In the genomic region with DNA sequence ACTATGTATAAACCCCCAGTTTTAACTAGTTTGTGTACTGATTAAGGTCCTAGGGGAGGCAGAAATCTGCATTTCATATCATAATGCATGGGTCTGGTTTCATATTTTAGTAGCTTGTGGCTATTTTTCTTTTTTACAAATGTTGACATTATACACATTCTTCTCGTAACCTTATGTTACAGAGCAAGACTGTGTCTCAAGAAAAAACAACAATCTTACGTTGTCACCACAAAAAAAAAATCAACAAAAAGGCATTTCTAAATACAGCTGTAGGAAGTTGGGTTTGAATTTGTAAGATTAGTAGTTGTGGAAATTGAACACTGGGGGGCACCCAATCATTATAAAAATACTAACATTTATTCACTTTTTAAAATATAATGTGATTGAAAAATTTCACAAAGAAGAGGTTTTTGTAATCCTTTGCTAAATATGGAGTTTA, we compare ENCODE assay signal across 10 cellular contexts. TPM values are rescaled to one million over a fixed set of nuclear protein-coding genes. Genes with fewer than 3 reads are reported as not detected.
DNase-seq lines count a peak whose midpoint lies in the region; ATAC-seq and TF ChIP-seq lines count a peak whose summit lies in the region.
"Had no signal": no experiment of that assay in that cellular context is flagged by ENCODE, and none has a peak within 500 bp of the region (broad histone marks: within the 10 kb centered on the region; RNA-seq: fewer than 3 reads in every experiment).

No MANE protein-coding gene starts in this region.

- no peak for DNase-seq in CD8-positive, alpha-beta T cell
- DNase-seq in astrocyte of the hippocampus (ENCODE audit: low read depth, low spot score) (peak; percentile 21), lower lobe of right lung (no peak), neuronal stem cell (ENCODE audit: low spot score) (no peak), NCI-H128 (lab: John Stamatoyannopoulos, UW; ENCODE audit: unreplicated experiment) (no peak), ureter (ENCODE audit: low spot score) (no peak)
- DNase-seq: SHP77 treated with DMSO at 0.1 percent for 48 hours had no signal

- peak; percentile 54 for ATAC-seq in CD8-positive, alpha-beta T cell
- ATAC-seq in lower lobe of right lung, result no peak
- no peak for ATAC-seq in GM21360 (IDR thresholded peaks at IDR 0.05; ENCODE audit: unreplicated experiment)

- no peak overlapping the region for H2BK12ac ChIP-seq in neuronal stem cell (ENCODE audit: low read length)

- no peak overlapping the region for H3K9ac ChIP-seq in neuronal stem cell (ENCODE audit: low read depth, low read length, poor library complexity)

- POLR2A ChIA-PET in CD8-positive, alpha-beta T cell (lab: Charles Lee), result no interaction called here

- CTCF ChIA-PET in CD8-positive, alpha-beta T cell (lab: Charles Lee), result interaction anchor here (0.6 to 1.6 kb wide), 7 partner anchors 9 to 347 kb away, joined by 3 to 4 read pairs (median 3); no protein-coding TSS in a partner anchor

- no peak overlapping the region for H3K23ac ChIP-seq in neuronal stem cell (ENCODE audit: low read depth, low read length, poor library complexity)

- H3K79me1 ChIP-seq in neuronal stem cell (ENCODE audit: low read depth, low read length), result no peaks in the 10 kb centered on the region

- H3K9me3 Mint-ChIP-seq in CD8-positive, alpha-beta T cell, result no peaks in the 10 kb centered on the region

- H2AFZ ChIP-seq in neuronal stem cell (ENCODE audit: low read length), result no peak overlapping the region

- no peak overlapping the region for H2BK15ac ChIP-seq in neuronal stem cell (ENCODE audit: low read length)

- no peak overlapping the region for H3K4me3 ChIP-seq in CD8-positive, alpha-beta T cell (ENCODE audit: low read depth, low read length)
- no peak overlapping the region for H3K4me3 ChIP-seq in lower lobe of right lung
- H3K4me3 ChIP-seq in neuronal stem cell (ENCODE audit: low read length in 2 of 2), result no peak overlapping the region
- H3K4me3 ChIP-seq: coronary artery had no signal

- no peaks in the 10 kb centered on the region for H3K36me3 Mint-ChIP-seq in CD8-positive, alpha-beta T cell

- no peaks in the 10 kb centered on the region for H3K27me3 ChIP-seq in CD8-positive, alpha-beta T cell (ENCODE audit: insufficient read depth, low read length)
- H3K27me3 ChIP-seq in lower lobe of right lung (ENCODE audit: low read depth), result no peaks in the 10 kb centered on the region
- no peaks in the 10 kb centered on the region for H3K27me3 ChIP-seq in neuronal stem cell (ENCODE audit: control insufficient read depth in 3 of 3, insufficient read depth in 3 of 3, low read depth in 1 of 3, low read length in 3 of 3)

- no peak overlapping the region for H3K27ac Mint-ChIP-seq in CD8-positive, alpha-beta T cell

- H3K27ac ChIP-seq in CD8-positive, alpha-beta T cell (ENCODE audit: low read depth, low read length), result no peak overlapping the region
- H3K27ac ChIP-seq in lower lobe of right lung, result no peak overlapping the region
- H3K27ac ChIP-seq in neuronal stem cell (replicated peaks; ENCODE audit: low read length), result no peak overlapping the region
- H3K27ac ChIP-seq: coronary artery had no signal

- no peaks in the 10 kb centered on the region for H3K36me3 ChIP-seq in CD8-positive, alpha-beta T cell (ENCODE audit: insufficient read depth, low read length)
- no peaks in the 10 kb centered on the region for H3K36me3 ChIP-seq in lower lobe of right lung
- H3K36me3 ChIP-seq in neuronal stem cell (replicated peaks in 1 of 2; ENCODE audit: control insufficient read depth in 2 of 2, insufficient read depth in 2 of 2, low read length in 2 of 2), result no peaks in the 10 kb centered on the region

- H3K4me2 ChIP-seq in neuronal stem cell (ENCODE audit: insufficient read depth, low read length, poor library complexity, severe bottlenecking), result no peak overlapping the region

- no peak overlapping the region for H2BK120ac ChIP-seq in neuronal stem cell (ENCODE audit: low read depth, low read length)

- no peak overlapping the region for H4K8ac ChIP-seq in neuronal stem cell (ENCODE audit: low read depth, low read length)

- no peak overlapping the region for H4K91ac ChIP-seq in neuronal stem cell (ENCODE audit: low read depth, low read length, poor library complexity)

- H3K18ac ChIP-seq in neuronal stem cell (ENCODE audit: low read length), result no peak overlapping the region

- no peak for TF ChIP-seq EP300 in Ishikawa (IDR thresholded peaks at IDR 0.05; ENCODE audit: borderline replicate concordance)

- no peaks in the 10 kb centered on the region for H3K27me3 Mint-ChIP-seq in CD8-positive, alpha-beta T cell (ENCODE audit: low read depth)

- no peaks in the 10 kb centered on the region for H3K9me3 ChIP-seq in CD8-positive, alpha-beta T cell (ENCODE audit: low read length)
- no peaks in the 10 kb centered on the region for H3K9me3 ChIP-seq in lower lobe of right lung
- no peaks in the 10 kb centered on the region for H3K9me3 ChIP-seq in neuronal stem cell (replicated peaks in 1 of 2; ENCODE audit: control insufficient read depth in 2 of 2, insufficient read depth in 1 of 2, low read depth in 1 of 2, low read length in 2 of 2)

- WGBS in neuronal stem cell (ENCODE audit: extremely low coverage in 2 of 2, insufficient read length in 2 of 2, insufficient replicate concordance in 1 of 2), 2 donors, result no CpG with 5 or more reads among the region's 2 CpGs

- no peak overlapping the region for H2BK5ac ChIP-seq in neuronal stem cell (ENCODE audit: low read length)

- peak; percentile 18; the same call in 1 of the 2 replicates for TF ChIP-seq RAD21 in Ishikawa (IDR thresholded peaks at IDR 0.05; ENCODE audit: low read depth)

- peak; percentile 67 for TF ChIP-seq CTCF in CD8-positive, alpha-beta T cell (IDR thresholded peaks at IDR 0.05)
- TF ChIP-seq CTCF in lower lobe of right lung (IDR thresholded peaks at IDR 0.05), result peak; percentile 50

- no peak overlapping the region for H2AK5ac ChIP-seq in neuronal stem cell (ENCODE audit: low read depth, low read length)

- H3K4me3 Mint-ChIP-seq in CD8-positive, alpha-beta T cell, result no peak overlapping the region

- intact Hi-C loops in CD8-positive, alpha-beta T cell (cut with DNase I, micrococcal nuclease), result loop anchor here (1.0 to 5.0 kb wide), 6 partner anchors 18 to 619 kb away; a partner anchor contains a TSS
- intact Hi-C loops in lower lobe of right lung (cut with DNase I), result no loop called here

- H3K4me1 ChIP-seq in CD8-positive, alpha-beta T cell (ENCODE audit: insufficient read depth, low read length), result no peaks in the 10 kb centered on the region
- H3K4me1 ChIP-seq in lower lobe of right lung (no peaks in the 10 kb centered on the region), neuronal stem cell (ENCODE audit: control insufficient read depth in 2 of 2, insufficient read depth in 1 of 2, low read depth in 1 of 2, low read length in 2 of 2) (no peaks in the 10 kb centered on the region)

- H3K4me1 Mint-ChIP-seq in CD8-positive, alpha-beta T cell (ENCODE audit: low read depth), result no peaks in the 10 kb centered on the region

- no peak overlapping the region for H3K14ac ChIP-seq in neuronal stem cell (ENCODE audit: low read length)

- no peak overlapping the region for H3K4ac ChIP-seq in neuronal stem cell (ENCODE audit: low read length)

TF ChIP-seq in Ishikawa, 13 proteins besides CTCF, POLR2A, EP300 and RAD21 (continues in another document):
- TF ChIP-seq, protein P1, sequence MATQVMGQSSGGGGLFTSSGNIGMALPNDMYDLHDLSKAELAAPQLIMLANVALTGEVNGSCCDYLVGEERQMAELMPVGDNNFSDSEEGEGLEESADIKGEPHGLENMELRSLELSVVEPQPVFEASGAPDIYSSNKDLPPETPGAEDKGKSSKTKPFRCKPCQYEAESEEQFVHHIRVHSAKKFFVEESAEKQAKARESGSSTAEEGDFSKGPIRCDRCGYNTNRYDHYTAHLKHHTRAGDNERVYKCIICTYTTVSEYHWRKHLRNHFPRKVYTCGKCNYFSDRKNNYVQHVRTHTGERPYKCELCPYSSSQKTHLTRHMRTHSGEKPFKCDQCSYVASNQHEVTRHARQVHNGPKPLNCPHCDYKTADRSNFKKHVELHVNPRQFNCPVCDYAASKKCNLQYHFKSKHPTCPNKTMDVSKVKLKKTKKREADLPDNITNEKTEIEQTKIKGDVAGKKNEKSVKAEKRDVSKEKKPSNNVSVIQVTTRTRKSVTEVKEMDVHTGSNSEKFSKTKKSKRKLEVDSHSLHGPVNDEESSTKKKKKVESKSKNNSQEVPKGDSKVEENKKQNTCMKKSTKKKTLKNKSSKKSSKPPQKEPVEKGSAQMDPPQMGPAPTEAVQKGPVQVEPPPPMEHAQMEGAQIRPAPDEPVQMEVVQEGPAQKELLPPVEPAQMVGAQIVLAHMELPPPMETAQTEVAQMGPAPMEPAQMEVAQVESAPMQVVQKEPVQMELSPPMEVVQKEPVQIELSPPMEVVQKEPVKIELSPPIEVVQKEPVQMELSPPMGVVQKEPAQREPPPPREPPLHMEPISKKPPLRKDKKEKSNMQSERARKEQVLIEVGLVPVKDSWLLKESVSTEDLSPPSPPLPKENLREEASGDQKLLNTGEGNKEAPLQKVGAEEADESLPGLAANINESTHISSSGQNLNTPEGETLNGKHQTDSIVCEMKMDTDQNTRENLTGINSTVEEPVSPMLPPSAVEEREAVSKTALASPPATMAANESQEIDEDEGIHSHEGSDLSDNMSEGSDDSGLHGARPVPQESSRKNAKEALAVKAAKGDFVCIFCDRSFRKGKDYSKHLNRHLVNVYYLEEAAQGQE (IDR thresholded peaks at IDR 0.05; ENCODE audit: low read depth), result no peak
- TF ChIP-seq ZBTB7A (IDR thresholded peaks at IDR 0.05; ENCODE audit: low read depth), result no peak
- TF ChIP-seq EGR1 (IDR thresholded peaks at IDR 0.05), result no peak
- no peak for TF ChIP-seq NFIC (IDR thresholded peaks at IDR 0.05)
- TF ChIP-seq FOXM1 (IDR thresholded peaks at IDR 0.05; ENCODE audit: borderline replicate concordance, low read depth), result no peak
- no peak for TF ChIP-seq TEAD4 (IDR thresholded peaks at IDR 0.05)
- TF ChIP-seq YY1 (IDR thresholded peaks at IDR 0.05; ENCODE audit: low read depth), result no peak
- TF ChIP-seq TCF12 (IDR thresholded peaks at IDR 0.05; ENCODE audit: low read depth), result no peak
- TF ChIP-seq, protein P2, sequence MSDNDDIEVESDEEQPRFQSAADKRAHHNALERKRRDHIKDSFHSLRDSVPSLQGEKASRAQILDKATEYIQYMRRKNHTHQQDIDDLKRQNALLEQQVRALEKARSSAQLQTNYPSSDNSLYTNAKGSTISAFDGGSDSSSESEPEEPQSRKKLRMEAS (IDR thresholded peaks at IDR 0.05), result no peak

RNA-seq across cellular contexts. Expression of a gene that starts 17.9 kb away (rescaled TPM):
- total RNA-seq in CD8-positive, alpha-beta T cell, result 100 to 1,000 TPM; 143 to 151 TPM
- 150 TPM for total RNA-seq in lower lobe of right lung
- polyA plus RNA-seq in neuronal stem cell (2013, experiment 1 of 2), result 79.8 TPM
- polyA plus RNA-seq in neuronal stem cell (2013, experiment 2 of 2), result 81.3 TPM
- total RNA-seq in ureter, result 100 TPM

RNA-seq across cellular contexts. Expression of a gene that starts 18.2 kb away (rescaled TPM):
- total RNA-seq in CD8-positive, alpha-beta T cell, result 100 to 1,000 TPM; 156 to 162 TPM
- total RNA-seq in lower lobe of right lung, result 91.9 TPM
- polyA plus RNA-seq in neuronal stem cell (2013, experiment 1 of 2), result 83.3 TPM
- 80.7 TPM for polyA plus RNA-seq in neuronal stem cell (2013, experiment 2 of 2)
- total RNA-seq in ureter, result 107 TPM
